In genomic region chr10:1549591-1550290, GRCh38 we compare ENCODE assay signal across 20 cellular contexts.
A peak's percentile ranks its signal among the peaks of the same experiment; 100 is the strongest.
DNase-seq lines count a peak whose midpoint lies in the region; TF ChIP-seq lines count a peak whose summit lies in the region.
"Had no signal": no experiment of that assay in that cellular context is flagged by ENCODE, and none has a peak within 500 bp of the region (broad histone marks: within the 10 kb centered on the region; RNA-seq: fewer than 3 reads in every experiment).

No MANE protein-coding gene starts in this region.

- no peak overlapping the region for H3K4me3 ChIP-seq in spleen
- H3K4me3 ChIP-seq: A549, heart left ventricle, pancreas, testis, vagina had no signal

- no peak for TF ChIP-seq POLR2A in spleen (IDR thresholded peaks at IDR 0.05)

- no peak for TF ChIP-seq CTCF in spleen (IDR thresholded peaks at IDR 0.05 in 8 of 11, conservative IDR thresholded peaks at IDR 0.05 in 3 of 11)

- H3K9me3 ChIP-seq in spleen, result peaks cover 0 to 15% (median 0%) of the 10 kb centered on the region in 8 donors
- H3K9me3 ChIP-seq: A549, heart left ventricle, pancreas, testis, vagina had no signal

- H3K4me1 ChIP-seq in spleen, result no peaks in the 10 kb centered on the region
- H3K4me1 ChIP-seq: A549, heart left ventricle, pancreas, testis, vagina had no signal

- H3K27me3 ChIP-seq in spleen (replicated peaks in 1 of 7), result peaks cover 0 to 10% (median 0%) of the 10 kb centered on the region in 7 donors
- H3K27me3 ChIP-seq: pancreas, testis, vagina had no signal

- H3K36me3 ChIP-seq in spleen, result no peaks in the 10 kb centered on the region
- H3K36me3 ChIP-seq: heart left ventricle, pancreas, vagina had no signal

- WGBS in spleen, 5 donors, result 69 to 73% (median 70%) methylated on average over 17 of the region's 17 CpGs

- intact Hi-C loops in spleen (cut with DNase I; ENCODE audit: low total_unique reads), result no loop called here

- DNase-seq in NCI-H2029 (lab: John Stamatoyannopoulos, UW) (peak; percentile 68), NCI-H2029 treated with DMSO at 0.1 percent for 48 hours (lab: John Stamatoyannopoulos, UW) (no peak), NCI-H1092 (lab: John Stamatoyannopoulos, UW) (peak; percentile 89), SHP77 (lab: John Stamatoyannopoulos, UW) (peak; percentile 59 to 60), spleen (peak; percentile 41), pons (ENCODE audit: low spot score) (no peak), anterior cingulate cortex (lab: John Stamatoyannopoulos, UW) (no peak), T-helper 1 cell (no peak)
- DNase-seq: activated CD4-positive, alpha-beta T cell treated with anti-CD3 and anti-CD28 coated beads, Interleukin-2, amount 50 U/mL, for 48 hours; activated naive CD8-positive, alpha-beta T cell treated with anti-CD3 and anti-CD28 coated beads, Interleukin-2, amount 10 ng/mL, durations not matched to agents 7 days and 5 days; MV-4-11; NCI-H1930; NCI-H524; pancreas; RPMI8226; stimulated activated naive CD4-positive, alpha-beta T cell; testis had no signal

- no peak overlapping the region for H3K27ac ChIP-seq in spleen
- H3K27ac ChIP-seq: A549, heart left ventricle, pancreas, testis, vagina had no signal

Comparison
In these comparisons a context has a peak if more than half of its experiments do, and no peak if none do; other contexts are left out.
1. DNase-seq: peak in NCI-H2029 (single experiment), NCI-H1092 (single experiment), SHP77 (2 of 2) and spleen (single experiment); none in NCI-H2029 treated with DMSO at 0.1 percent for 48 hours (single experiment), pons (single experiment), anterior cingulate cortex (0 of 58) and T-helper 1 cell (0 of 5).